ENCODE assay signal across 1 cellular context in the genomic region with DNA sequence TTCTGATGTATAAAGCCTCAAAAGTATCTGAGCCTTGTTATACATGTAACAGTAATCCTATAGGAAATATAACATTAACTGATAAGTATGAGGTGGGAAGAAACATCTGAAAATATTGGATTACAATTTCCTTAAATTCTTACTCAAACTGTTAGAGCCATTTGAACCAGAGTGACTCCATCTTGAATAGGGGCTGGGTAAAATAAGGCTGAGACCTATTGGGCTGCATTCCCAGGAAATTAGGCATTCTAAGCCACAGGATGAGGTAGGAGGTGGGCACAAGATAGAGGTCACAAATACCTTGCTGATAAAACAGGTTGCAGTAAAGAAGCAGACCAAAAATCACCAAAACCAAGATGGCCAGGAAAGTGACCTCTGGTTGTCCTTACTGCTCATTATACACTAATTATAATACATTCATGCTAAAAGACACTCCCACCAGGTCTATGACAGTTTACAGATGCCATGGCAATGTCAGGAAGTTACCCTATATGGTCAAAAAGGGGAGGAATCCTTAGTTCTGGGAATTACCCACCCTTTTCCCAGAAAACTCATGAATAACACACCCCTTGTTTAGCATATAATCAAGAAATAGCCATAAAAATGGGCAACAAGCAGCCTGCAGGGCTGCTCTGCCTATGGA.
A peak's percentile ranks its signal among the peaks of the same experiment; 100 is the strongest.
TF ChIP-seq lines count a peak whose summit lies in the region.

No MANE protein-coding gene starts in this region.

TF ChIP-seq in K562, 482 proteins besides CTCF, POLR2A, EP300 and RAD21 (continued from another document and continues in another):
- TF ChIP-seq, protein P1, sequence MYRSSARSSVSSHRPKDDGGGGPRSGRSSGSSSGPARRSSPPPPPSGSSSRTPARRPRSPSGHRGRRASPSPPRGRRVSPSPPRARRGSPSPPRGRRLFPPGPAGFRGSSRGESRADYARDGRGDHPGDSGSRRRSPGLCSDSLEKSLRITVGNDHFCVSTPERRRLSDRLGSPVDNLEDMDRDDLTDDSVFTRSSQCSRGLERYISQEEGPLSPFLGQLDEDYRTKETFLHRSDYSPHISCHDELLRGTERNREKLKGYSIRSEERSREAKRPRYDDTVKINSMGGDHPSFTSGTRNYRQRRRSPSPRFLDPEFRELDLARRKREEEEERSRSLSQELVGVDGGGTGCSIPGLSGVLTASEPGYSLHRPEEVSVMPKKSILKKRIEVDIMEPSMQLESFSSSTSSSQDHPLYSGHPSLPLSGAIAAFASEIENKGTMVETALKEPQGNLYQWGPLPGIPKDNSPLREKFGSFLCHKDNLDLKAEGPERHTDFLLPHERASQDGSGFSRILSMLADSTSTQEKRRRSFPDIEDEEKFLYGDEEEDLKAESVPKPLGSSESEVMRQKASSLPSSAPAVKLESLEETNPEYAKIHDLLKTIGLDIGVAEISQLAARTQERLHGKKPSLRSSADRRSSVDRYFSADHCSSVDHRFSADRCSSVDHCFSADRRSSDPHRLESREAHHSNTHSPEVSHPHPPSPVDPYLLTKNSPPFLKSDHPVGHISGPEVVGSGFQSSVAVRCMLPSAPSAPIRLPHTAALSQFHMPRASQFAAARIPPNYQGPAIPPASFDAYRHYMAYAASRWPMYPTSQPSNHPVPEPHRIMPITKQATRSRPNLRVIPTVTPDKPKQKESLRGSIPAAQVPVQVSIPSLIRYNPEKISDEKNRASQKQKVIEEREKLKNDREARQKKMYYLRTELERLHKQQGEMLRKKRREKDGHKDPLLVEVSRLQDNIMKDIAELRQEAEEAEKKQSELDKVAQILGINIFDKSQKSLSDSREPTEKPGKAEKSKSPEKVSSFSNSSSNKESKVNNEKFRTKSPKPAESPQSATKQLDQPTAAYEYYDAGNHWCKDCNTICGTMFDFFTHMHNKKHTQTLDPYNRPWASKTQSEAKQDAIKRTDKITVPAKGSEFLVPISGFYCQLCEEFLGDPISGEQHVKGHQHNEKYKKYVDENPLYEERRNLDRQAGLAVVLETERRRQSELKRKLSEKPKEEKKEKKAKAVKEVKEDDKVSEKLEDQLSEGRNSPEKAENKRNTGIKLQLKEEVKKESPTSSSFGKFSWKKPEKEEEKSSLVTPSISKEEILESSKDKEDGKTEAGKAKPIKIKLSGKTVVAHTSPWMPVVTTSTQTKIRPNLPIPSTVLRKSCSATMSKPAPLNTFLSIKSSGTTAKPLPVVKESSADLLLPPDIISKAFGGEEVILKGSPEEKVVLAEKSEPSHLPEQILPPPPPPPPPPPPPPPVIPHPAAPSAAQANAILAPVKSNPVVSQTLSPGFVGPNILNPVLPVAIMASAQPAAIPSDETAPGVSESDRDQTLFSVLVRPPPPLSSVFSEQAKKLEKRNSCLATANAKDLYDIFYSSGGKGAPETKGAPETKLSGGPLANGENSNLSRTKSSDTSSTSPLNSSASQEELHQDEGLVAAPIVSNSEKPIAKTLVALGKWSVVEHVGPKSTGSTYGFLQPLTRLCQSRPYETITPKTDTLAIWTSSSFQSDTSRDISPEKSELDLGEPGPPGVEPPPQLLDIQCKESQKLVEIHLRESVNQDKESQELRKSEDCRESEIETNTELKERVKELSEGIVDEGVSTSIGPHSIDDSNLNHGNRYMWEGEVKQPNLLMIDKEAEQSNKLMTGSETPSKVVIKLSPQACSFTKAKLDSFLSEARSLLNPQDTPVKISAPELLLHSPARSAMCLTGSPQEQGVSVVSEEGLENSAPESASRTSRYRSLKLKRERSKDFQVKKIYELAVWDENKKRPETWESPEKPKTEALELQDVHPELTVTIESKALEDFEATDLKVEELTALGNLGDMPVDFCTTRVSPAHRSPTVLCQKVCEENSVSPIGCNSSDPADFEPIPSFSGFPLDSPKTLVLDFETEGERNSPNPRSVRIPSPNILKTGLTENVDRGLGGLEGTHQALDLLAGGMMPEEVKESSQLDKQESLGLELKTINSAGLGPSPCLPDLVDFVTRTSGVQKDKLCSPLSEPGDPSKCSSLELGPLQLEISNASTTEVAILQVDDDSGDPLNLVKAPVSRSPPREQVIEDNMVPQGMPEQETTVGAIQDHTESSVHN (IDR thresholded peaks at IDR 0.05; ENCODE audit: borderline replicate concordance in 1 of 2, low read depth in 1 of 2), result no peak
- TF ChIP-seq KDM4B (IDR thresholded peaks at IDR 0.05; ENCODE audit: borderline replicate concordance in 2 of 2, low read depth in 1 of 2), result no peak
- peak; percentile 97 for TF ChIP-seq STAT5A (IDR thresholded peaks at IDR 0.05; ENCODE audit: borderline replicate concordance, low read length)
- TF ChIP-seq, protein P2, sequence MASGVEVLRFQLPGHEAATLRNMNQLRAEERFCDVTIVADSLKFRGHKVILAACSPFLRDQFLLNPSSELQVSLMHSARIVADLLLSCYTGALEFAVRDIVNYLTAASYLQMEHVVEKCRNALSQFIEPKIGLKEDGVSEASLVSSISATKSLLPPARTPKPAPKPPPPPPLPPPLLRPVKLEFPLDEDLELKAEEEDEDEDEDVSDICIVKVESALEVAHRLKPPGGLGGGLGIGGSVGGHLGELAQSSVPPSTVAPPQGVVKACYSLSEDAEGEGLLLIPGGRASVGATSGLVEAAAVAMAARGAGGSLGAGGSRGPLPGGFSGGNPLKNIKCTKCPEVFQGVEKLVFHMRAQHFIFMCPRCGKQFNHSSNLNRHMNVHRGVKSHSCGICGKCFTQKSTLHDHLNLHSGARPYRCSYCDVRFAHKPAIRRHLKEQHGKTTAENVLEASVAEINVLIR (CRISPR knock-in tag; IDR thresholded peaks at IDR 0.05), result peak; percentile 75
- TF ChIP-seq, protein P3, sequence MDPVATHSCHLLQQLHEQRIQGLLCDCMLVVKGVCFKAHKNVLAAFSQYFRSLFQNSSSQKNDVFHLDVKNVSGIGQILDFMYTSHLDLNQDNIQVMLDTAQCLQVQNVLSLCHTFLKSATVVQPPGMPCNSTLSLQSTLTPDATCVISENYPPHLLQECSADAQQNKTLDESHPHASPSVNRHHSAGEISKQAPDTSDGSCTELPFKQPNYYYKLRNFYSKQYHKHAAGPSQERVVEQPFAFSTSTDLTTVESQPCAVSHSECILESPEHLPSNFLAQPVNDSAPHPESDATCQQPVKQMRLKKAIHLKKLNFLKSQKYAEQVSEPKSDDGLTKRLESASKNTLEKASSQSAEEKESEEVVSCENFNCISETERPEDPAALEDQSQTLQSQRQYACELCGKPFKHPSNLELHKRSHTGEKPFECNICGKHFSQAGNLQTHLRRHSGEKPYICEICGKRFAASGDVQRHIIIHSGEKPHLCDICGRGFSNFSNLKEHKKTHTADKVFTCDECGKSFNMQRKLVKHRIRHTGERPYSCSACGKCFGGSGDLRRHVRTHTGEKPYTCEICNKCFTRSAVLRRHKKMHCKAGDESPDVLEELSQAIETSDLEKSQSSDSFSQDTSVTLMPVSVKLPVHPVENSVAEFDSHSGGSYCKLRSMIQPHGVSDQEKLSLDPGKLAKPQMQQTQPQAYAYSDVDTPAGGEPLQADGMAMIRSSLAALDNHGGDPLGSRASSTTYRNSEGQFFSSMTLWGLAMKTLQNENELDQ (CRISPR knock-in tag; IDR thresholded peaks at IDR 0.05; ENCODE audit: borderline replicate concordance), result no peak
- peak; percentile 99 for TF ChIP-seq ZNF175 (CRISPR knock-in tag; IDR thresholded peaks at IDR 0.05; ENCODE audit: low read depth)
- TF ChIP-seq ZNF507 (tag; conservative IDR thresholded peaks at IDR 0.05), result peak; percentile 28; the same call in 1 of the 2 replicates
- no peak for TF ChIP-seq MCM7 (IDR thresholded peaks at IDR 0.05)
- TF ChIP-seq, protein P4, sequence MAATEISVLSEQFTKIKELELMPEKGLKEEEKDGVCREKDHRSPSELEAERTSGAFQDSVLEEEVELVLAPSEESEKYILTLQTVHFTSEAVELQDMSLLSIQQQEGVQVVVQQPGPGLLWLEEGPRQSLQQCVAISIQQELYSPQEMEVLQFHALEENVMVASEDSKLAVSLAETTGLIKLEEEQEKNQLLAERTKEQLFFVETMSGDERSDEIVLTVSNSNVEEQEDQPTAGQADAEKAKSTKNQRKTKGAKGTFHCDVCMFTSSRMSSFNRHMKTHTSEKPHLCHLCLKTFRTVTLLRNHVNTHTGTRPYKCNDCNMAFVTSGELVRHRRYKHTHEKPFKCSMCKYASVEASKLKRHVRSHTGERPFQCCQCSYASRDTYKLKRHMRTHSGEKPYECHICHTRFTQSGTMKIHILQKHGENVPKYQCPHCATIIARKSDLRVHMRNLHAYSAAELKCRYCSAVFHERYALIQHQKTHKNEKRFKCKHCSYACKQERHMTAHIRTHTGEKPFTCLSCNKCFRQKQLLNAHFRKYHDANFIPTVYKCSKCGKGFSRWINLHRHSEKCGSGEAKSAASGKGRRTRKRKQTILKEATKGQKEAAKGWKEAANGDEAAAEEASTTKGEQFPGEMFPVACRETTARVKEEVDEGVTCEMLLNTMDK (IDR thresholded peaks at IDR 0.05; ENCODE audit: borderline replicate concordance, insufficient read depth, low read depth, low read length, poor library complexity, severe bottlenecking), result no peak
- no peak for TF ChIP-seq NEUROD1 (IDR thresholded peaks at IDR 0.05; ENCODE audit: borderline replicate concordance, low read depth, low read length, partially characterized antibody)
- peak; percentile 87 for TF ChIP-seq CXXC5 (CRISPR knock-in tag; IDR thresholded peaks at IDR 0.05)
- TF ChIP-seq, protein P5, sequence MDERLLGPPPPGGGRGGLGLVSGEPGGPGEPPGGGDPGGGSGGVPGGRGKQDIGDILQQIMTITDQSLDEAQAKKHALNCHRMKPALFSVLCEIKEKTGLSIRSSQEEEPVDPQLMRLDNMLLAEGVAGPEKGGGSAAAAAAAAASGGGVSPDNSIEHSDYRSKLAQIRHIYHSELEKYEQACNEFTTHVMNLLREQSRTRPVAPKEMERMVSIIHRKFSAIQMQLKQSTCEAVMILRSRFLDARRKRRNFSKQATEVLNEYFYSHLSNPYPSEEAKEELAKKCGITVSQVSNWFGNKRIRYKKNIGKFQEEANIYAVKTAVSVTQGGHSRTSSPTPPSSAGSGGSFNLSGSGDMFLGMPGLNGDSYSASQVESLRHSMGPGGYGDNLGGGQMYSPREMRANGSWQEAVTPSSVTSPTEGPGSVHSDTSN (CRISPR knock-in tag; IDR thresholded peaks at IDR 0.05; ENCODE audit: low read depth), result no peak
- TF ChIP-seq, protein P5 (tag; conservative IDR thresholded peaks at IDR 0.05; ENCODE audit: low read depth), result peak; percentile 78
- no peak for TF ChIP-seq TCF7 (IDR thresholded peaks at IDR 0.05; ENCODE audit: borderline replicate concordance)
- TF ChIP-seq, protein P6, sequence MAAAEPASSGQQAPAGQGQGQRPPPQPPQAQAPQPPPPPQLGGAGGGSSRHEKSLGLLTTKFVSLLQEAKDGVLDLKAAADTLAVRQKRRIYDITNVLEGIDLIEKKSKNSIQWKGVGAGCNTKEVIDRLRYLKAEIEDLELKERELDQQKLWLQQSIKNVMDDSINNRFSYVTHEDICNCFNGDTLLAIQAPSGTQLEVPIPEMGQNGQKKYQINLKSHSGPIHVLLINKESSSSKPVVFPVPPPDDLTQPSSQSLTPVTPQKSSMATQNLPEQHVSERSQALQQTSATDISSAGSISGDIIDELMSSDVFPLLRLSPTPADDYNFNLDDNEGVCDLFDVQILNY (CRISPR knock-in tag; IDR thresholded peaks at IDR 0.05), result no peak
- peak in 1 of 2 experiments; percentile 82; a peak in 1 of 4 replicates for TF ChIP-seq TEAD1 (CRISPR knock-in tag; IDR thresholded peaks at IDR 0.05)
- TF ChIP-seq CREB1 (IDR thresholded peaks at IDR 0.05), result no peak
- TF ChIP-seq CREB1 (CRISPR knock-in tag; IDR thresholded peaks at IDR 0.05), result no peak
- TF ChIP-seq, protein P7, sequence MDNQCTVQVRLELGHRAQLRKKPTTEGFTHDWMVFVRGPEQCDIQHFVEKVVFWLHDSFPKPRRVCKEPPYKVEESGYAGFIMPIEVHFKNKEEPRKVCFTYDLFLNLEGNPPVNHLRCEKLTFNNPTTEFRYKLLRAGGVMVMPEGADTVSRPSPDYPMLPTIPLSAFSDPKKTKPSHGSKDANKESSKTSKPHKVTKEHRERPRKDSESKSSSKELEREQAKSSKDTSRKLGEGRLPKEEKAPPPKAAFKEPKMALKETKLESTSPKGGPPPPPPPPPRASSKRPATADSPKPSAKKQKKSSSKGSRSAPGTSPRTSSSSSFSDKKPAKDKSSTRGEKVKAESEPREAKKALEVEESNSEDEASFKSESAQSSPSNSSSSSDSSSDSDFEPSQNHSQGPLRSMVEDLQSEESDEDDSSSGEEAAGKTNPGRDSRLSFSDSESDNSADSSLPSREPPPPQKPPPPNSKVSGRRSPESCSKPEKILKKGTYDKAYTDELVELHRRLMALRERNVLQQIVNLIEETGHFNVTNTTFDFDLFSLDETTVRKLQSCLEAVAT (IDR thresholded peaks at IDR 0.05), result no peak
- TF ChIP-seq JUND (IDR thresholded peaks at IDR 0.05; ENCODE audit: borderline replicate concordance, low read depth, low read length), result no peak
- TF ChIP-seq JUND (tag; IDR thresholded peaks at IDR 0.05; ENCODE audit: borderline replicate concordance, low read depth, low read length), result peak; percentile 59; the same call in 2 of the 3 replicates
- TF ChIP-seq, protein P8, sequence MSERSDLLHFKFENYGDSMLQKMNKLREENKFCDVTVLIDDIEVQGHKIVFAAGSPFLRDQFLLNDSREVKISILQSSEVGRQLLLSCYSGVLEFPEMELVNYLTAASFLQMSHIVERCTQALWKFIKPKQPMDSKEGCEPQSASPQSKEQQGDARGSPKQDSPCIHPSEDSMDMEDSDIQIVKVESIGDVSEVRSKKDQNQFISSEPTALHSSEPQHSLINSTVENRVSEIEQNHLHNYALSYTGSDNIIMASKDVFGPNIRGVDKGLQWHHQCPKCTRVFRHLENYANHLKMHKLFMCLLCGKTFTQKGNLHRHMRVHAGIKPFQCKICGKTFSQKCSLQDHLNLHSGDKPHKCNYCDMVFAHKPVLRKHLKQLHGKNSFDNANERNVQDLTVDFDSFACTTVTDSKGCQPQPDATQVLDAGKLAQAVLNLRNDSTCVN (CRISPR knock-in tag; IDR thresholded peaks at IDR 0.05), result peak; percentile 86; the same call in 1 of the 2 replicates
- TF ChIP-seq ZBTB7A (IDR thresholded peaks at IDR 0.05; ENCODE audit: borderline replicate concordance, control insufficient read depth, low read depth, low read length), result no peak
- no peak for TF ChIP-seq NR2C2 (CRISPR knock-in tag; IDR thresholded peaks at IDR 0.05)
- peak; percentile 56; the same call in 1 of the 2 replicates for TF ChIP-seq NR2C2 (tag; IDR thresholded peaks at IDR 0.05)
- peak; percentile 87 for TF ChIP-seq PTRF (tag; IDR thresholded peaks at IDR 0.05)
- TF ChIP-seq PHF20 (IDR thresholded peaks at IDR 0.05; ENCODE audit: partially characterized antibody), result no peak
- TF ChIP-seq, protein P9, sequence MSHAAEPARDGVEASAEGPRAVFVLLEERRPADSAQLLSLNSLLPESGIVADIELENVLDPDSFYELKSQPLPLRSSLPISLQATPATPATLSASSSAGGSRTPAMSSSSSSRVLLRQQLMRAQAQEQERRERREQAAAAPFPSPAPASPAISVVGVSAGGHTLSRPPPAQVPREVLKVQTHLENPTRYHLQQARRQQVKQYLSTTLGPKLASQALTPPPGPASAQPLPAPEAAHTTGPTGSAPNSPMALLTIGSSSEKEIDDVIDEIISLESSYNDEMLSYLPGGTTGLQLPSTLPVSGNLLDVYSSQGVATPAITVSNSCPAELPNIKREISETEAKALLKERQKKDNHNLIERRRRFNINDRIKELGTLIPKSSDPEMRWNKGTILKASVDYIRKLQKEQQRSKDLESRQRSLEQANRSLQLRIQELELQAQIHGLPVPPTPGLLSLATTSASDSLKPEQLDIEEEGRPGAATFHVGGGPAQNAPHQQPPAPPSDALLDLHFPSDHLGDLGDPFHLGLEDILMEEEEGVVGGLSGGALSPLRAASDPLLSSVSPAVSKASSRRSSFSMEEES (CRISPR knock-in tag; IDR thresholded peaks at IDR 0.05), result no peak
- TF ChIP-seq FOXJ3 (CRISPR knock-in tag; IDR thresholded peaks at IDR 0.05), result no peak
- no peak for TF ChIP-seq SNIP1 (IDR thresholded peaks at IDR 0.05; ENCODE audit: low read depth)
